9 cellular contexts compared by ENCODE assay signal in genomic region chr19:4638330-4638729, GRCh38. TPM values are rescaled to one million over a fixed set of nuclear protein-coding genes. Genes with fewer than 3 reads are reported as not detected.
DNase-seq lines count a peak whose midpoint lies in the region; TF ChIP-seq lines count a peak whose summit lies in the region.
"Had no signal": no experiment of that assay in that cellular context is flagged by ENCODE, and none has a peak within 500 bp of the region (broad histone marks: within the 10 kb centered on the region; RNA-seq: fewer than 3 reads in every experiment).

No MANE protein-coding gene starts in this region.

- H3K36me3 ChIP-seq in right atrium auricular region: no peaks in the 10 kb centered on the region
- H3K36me3 ChIP-seq in smooth muscle cell (ENCODE audit: low read depth): no peaks in the 10 kb centered on the region
- H3K36me3 ChIP-seq: ascending aorta had no signal

- intact Hi-C loops in activated CD4-positive, alpha-beta memory T cell treated with anti-CD3 and anti-CD28 coated beads for 36 hours (cut with micrococcal nuclease): loop anchor here (2.0 to 5.0 kb wide), 2 partner anchors 32 to 166 kb away; partner anchors contain the start of genes HDGFL2 and MYDGF

- H3K9ac ChIP-seq in smooth muscle cell (ENCODE audit: low read depth): no peak overlapping the region

- no peak overlapping the region for H3K4me3 Mint-ChIP-seq in activated CD4-positive, alpha-beta memory T cell treated with anti-CD3 and anti-CD28 coated beads for 36 hours

- peak overlapping the region; percentile 96 for H3K27ac Mint-ChIP-seq in activated CD4-positive, alpha-beta memory T cell treated with anti-CD3 and anti-CD28 coated beads for 36 hours

- peaks cover 5% of the 10 kb centered on the region for H3K79me2 ChIP-seq in smooth muscle cell (ENCODE audit: low read depth)

- WGBS in smooth muscle cell (ENCODE audit: low lambda C conversion rate): 94% methylated on average over 11 of the region's 11 CpGs

- H3K4me1 Mint-ChIP-seq in activated CD4-positive, alpha-beta memory T cell treated with anti-CD3 and anti-CD28 coated beads for 36 hours (ENCODE audit: low read depth): peaks cover 27% of the 10 kb centered on the region

- CTCF ChIA-PET in activated CD4-positive, alpha-beta memory T cell treated with anti-CD3 and anti-CD28 coated beads for 36 hours (lab: Charles Lee): interaction anchor here (1.2 to 3.5 kb wide), 3 partner anchors 63 to 163 kb away, joined by 3 to 66 read pairs (median 61); no protein-coding TSS in a partner anchor

- no peaks in the 10 kb centered on the region for H3K36me3 Mint-ChIP-seq in activated CD4-positive, alpha-beta memory T cell treated with anti-CD3 and anti-CD28 coated beads for 36 hours

- H3K27me3 ChIP-seq in HL-60 (ENCODE audit: insufficient read depth, poor library complexity, severe bottlenecking): no peaks in the 10 kb centered on the region
- H3K27me3 ChIP-seq in right atrium auricular region: no peaks in the 10 kb centered on the region
- no peaks in the 10 kb centered on the region for H3K27me3 ChIP-seq in smooth muscle cell (ENCODE audit: low read depth)
- H3K27me3 ChIP-seq: ascending aorta had no signal

- H3K27me3 Mint-ChIP-seq in activated CD4-positive, alpha-beta memory T cell treated with anti-CD3 and anti-CD28 coated beads for 36 hours: no peaks in the 10 kb centered on the region

- no peak overlapping the region for H3K4me2 ChIP-seq in smooth muscle cell

- no peaks in the 10 kb centered on the region for H4K20me1 ChIP-seq in smooth muscle cell (ENCODE audit: low read depth)

- no peaks in the 10 kb centered on the region for H3K9me3 Mint-ChIP-seq in activated CD4-positive, alpha-beta memory T cell treated with anti-CD3 and anti-CD28 coated beads for 36 hours

- H3K27ac ChIP-seq in HL-60 (replicated peaks): peak overlapping the region; percentile 80
- peak overlapping the region; percentile 58 to 70 for H3K27ac ChIP-seq in right atrium auricular region
- H3K27ac ChIP-seq in smooth muscle cell (ENCODE audit: low read depth): peak overlapping the region; percentile 44

- no peak overlapping the region for H3K4me3 ChIP-seq in HL-60 (replicated peaks; ENCODE audit: insufficient read depth, low read length)
- no peak overlapping the region for H3K4me3 ChIP-seq in right atrium auricular region
- no peak overlapping the region for H3K4me3 ChIP-seq in smooth muscle cell

- no peak for TF ChIP-seq CTCF in HL-60 (IDR thresholded peaks at IDR 0.05; ENCODE audit: insufficient read depth, low read length)
- TF ChIP-seq CTCF in right atrium auricular region (IDR thresholded peaks at IDR 0.05): no peak
- TF ChIP-seq CTCF in smooth muscle cell (IDR thresholded peaks at IDR 0.05; ENCODE audit: borderline replicate concordance, insufficient read depth, poor library complexity, severe bottlenecking): no peak

- no peaks in the 10 kb centered on the region for H3K9me3 ChIP-seq in right atrium auricular region
- H3K9me3 ChIP-seq in smooth muscle cell (replicated peaks; ENCODE audit: low read depth): no peaks in the 10 kb centered on the region
- H3K9me3 ChIP-seq: ascending aorta had no signal

- POLR2A ChIA-PET in activated CD4-positive, alpha-beta memory T cell treated with anti-CD3 and anti-CD28 coated beads for 36 hours (lab: Charles Lee): no interaction called here

- H3K4me1 ChIP-seq in right atrium auricular region: peaks cover 0 to 48% of the 10 kb centered on the region in 2 donors
- H3K4me1 ChIP-seq in smooth muscle cell (ENCODE audit: low read depth): peaks cover 2% of the 10 kb centered on the region

- peaks cover 12% of the 10 kb centered on the region for H3F3A ChIP-seq in smooth muscle cell (ENCODE audit: low read depth)

- no peak overlapping the region for H2AFZ ChIP-seq in smooth muscle cell (ENCODE audit: low read depth)

- DNase-seq in HL-60 (ENCODE audit: low read depth in 1 of 2, low spot score in 1 of 2): peak in 1 of 2 experiments; percentile 23
- DNase-seq in activated CD4-positive, alpha-beta memory T cell treated with anti-CD3 and anti-CD28 coated beads for 36 hours: no peak
- DNase-seq in right atrium auricular region (ENCODE audit: low spot score): no peak
- no peak for DNase-seq in smooth muscle cell (lab: John Stamatoyannopoulos, UW; ENCODE audit: unreplicated experiment)
- DNase-seq in ureter (ENCODE audit: low spot score): no peak
- no peak for DNase-seq in NCI-H1048 (lab: John Stamatoyannopoulos, UW)
- DNase-seq in NCI-H128 (lab: John Stamatoyannopoulos, UW; ENCODE audit: unreplicated experiment): no peak
- DNase-seq: NCI-H1694 had no signal

RNA-seq across cellular contexts. Expression of gene TNFAIP8L1, which starts 1.0 kb away (rescaled TPM):
- 10 to 100 TPM; 17.2 to 17.4 TPM for total RNA-seq in activated CD4-positive, alpha-beta memory T cell treated with anti-CD3 and anti-CD28 coated beads for 36 hours
- 1 to 10 TPM; 2.6 to 4.2 TPM for total RNA-seq in right atrium auricular region
- 2.2 and 3.7 TPM in 2 replicates for total RNA-seq in smooth muscle cell
- polyA plus RNA-seq in smooth muscle cell: 5.2 and 6.6 TPM in 2 replicates
- total RNA-seq in ureter: 3.9 TPM

RNA-seq across cellular contexts. Expression of gene MYDGF, which starts 31.8 kb away (rescaled TPM):
- total RNA-seq in activated CD4-positive, alpha-beta memory T cell treated with anti-CD3 and anti-CD28 coated beads for 36 hours: 10 to 100 TPM; 72.9 to 74.7 TPM
- total RNA-seq in right atrium auricular region (10 to 100 TPM; 26.3 to 36.6 TPM), smooth muscle cell (145 and 188 TPM in 2 replicates), ureter (58.3 TPM)
- 651 and 680 TPM in 2 replicates for polyA plus RNA-seq in smooth muscle cell
